1 cellular context compared by ENCODE assay signal in genomic region chr5:138663009-138663408, GRCh38.
TF ChIP-seq lines count a peak whose summit lies in the region.

No MANE protein-coding gene starts in this region.

TF ChIP-seq in HepG2, 621 proteins besides CTCF, POLR2A, EP300 and RAD21 (continued from another document):
- TF ChIP-seq HMGXB3 (CRISPR knock-in tag; IDR thresholded peaks at IDR 0.05; ENCODE audit: borderline replicate concordance), result no peak
- no peak for TF ChIP-seq ZNF225 (CRISPR knock-in tag; IDR thresholded peaks at IDR 0.05)
- TF ChIP-seq ZNF781 (CRISPR knock-in tag; IDR thresholded peaks at IDR 0.05; ENCODE audit: borderline replicate concordance, not compliant biosample characterization), result no peak
- TF ChIP-seq, protein P1, sequence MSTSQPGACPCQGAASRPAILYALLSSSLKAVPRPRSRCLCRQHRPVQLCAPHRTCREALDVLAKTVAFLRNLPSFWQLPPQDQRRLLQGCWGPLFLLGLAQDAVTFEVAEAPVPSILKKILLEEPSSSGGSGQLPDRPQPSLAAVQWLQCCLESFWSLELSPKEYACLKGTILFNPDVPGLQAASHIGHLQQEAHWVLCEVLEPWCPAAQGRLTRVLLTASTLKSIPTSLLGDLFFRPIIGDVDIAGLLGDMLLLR (CRISPR knock-in tag; IDR thresholded peaks at IDR 0.05), result no peak
- no peak for TF ChIP-seq AHDC1 (CRISPR knock-in tag; IDR thresholded peaks at IDR 0.05; ENCODE audit: borderline replicate concordance)
- TF ChIP-seq ZBTB37 (CRISPR knock-in tag; IDR thresholded peaks at IDR 0.05), result no peak
- no peak for TF ChIP-seq EZH2 (conservative IDR thresholded peaks at IDR 0.05; ENCODE audit: low read depth, low read length)
- TF ChIP-seq, protein P2, sequence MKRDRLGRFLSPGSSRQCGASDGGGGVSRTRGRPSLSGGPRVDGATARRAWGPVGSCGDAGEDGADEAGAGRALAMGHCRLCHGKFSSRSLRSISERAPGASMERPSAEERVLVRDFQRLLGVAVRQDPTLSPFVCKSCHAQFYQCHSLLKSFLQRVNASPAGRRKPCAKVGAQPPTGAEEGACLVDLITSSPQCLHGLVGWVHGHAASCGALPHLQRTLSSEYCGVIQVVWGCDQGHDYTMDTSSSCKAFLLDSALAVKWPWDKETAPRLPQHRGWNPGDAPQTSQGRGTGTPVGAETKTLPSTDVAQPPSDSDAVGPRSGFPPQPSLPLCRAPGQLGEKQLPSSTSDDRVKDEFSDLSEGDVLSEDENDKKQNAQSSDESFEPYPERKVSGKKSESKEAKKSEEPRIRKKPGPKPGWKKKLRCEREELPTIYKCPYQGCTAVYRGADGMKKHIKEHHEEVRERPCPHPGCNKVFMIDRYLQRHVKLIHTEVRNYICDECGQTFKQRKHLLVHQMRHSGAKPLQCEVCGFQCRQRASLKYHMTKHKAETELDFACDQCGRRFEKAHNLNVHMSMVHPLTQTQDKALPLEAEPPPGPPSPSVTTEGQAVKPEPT (CRISPR knock-in tag; IDR thresholded peaks at IDR 0.05; ENCODE audit: low read depth), result no peak
